Comparison of ENCODE assay signal across 32 cellular contexts in genomic region chr14:75391953-75392352, GRCh38.
"Had no signal": no experiment of that assay in that cellular context is flagged by ENCODE, and none has a peak within 500 bp of the region (broad histone marks: within the 10 kb centered on the region; RNA-seq: fewer than 3 reads in every experiment).

No MANE protein-coding gene starts in this region.

- H3K9me3 ChIP-seq: MG63 had no signal

- H3K27me3 ChIP-seq: MG63 had no signal

- DNase-seq: Karpas-422, Kasumi-1, KBM-7, KG1, MG63, MM.1S, MV-4-11, NCI-H1048, NCI-H1092, NCI-H1092 treated with DMSO at 0.1 percent for 48 hours, NCI-H1105, NCI-H1417 treated with DMSO at 0.1 percent for 48 hours, NCI-H1436, NCI-H1436 treated with DMSO at 0.1 percent for 48 hours, NCI-H1694, NCI-H1694 treated with DMSO at 0.1 percent for 48 hours, NCI-H187, NCI-H187 treated with DMSO at 0.1 percent for 48 hours, NCI-H1930, NCI-H2029, NCI-H2029 treated with DMSO at 0.1 percent for 48 hours, NCI-H2081 treated with DMSO at 0.1 percent for 48 hours, NCI-H2107, NCI-H2171, NCI-H2171 treated with DMSO at 0.1 percent for 48 hours, NCI-H2227 treated with DMSO at 0.1 percent for 48 hours, NCI-H226, NCI-H345, NCI-H446, NCI-H446 treated with DMSO at 0.1 percent for 48 hours, NCI-H510A had no signal

- H3K36me3 ChIP-seq: MG63 had no signal

- H3K27ac ChIP-seq: KMS-11 had no signal

- H3K4me3 ChIP-seq: MG63 had no signal
